In the genomic region with DNA sequence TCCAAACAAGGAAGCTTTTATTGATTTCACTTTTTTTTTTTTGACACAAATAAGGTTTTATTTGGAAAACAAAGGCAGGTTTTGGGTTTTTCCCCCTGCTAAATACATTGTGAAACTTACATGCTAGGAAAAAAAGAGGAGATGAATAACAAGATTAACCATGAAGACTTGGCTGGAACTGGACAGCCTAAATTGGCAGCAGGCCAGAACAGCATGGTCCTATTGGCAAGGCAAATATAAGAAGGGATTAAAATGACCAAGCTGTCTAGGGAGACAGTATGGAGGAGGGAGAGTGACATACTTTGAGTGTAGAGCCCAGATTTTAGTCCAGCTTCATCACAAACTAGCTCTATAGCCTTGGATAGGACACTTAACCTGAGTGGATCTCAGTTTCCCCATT, we compare ENCODE assay signal across 29 cellular contexts.
DNase-seq lines count a peak whose midpoint lies in the region; ATAC-seq, FAIRE-seq and TF ChIP-seq lines count a peak whose summit lies in the region.
"Had no signal": no experiment of that assay in that cellular context is flagged by ENCODE, and none has a peak within 500 bp of the region (broad histone marks: within the 10 kb centered on the region; RNA-seq: fewer than 3 reads in every experiment).

No MANE protein-coding gene starts in this region.

- TF ChIP-seq RAD21 in Ishikawa (IDR thresholded peaks at IDR 0.05; ENCODE audit: low read depth) (no peak), HepG2 (CRISPR knock-in tag; IDR thresholded peaks at IDR 0.05) (no peak)

- H2BK120ac ChIP-seq in trophoblast cell (ENCODE audit: insufficient read depth, low read length, poor library complexity): no peak overlapping the region

- H4K20me1 ChIP-seq in astrocyte (ENCODE audit: insufficient read depth, low read length) (no peaks in the 10 kb centered on the region), HepG2 (ENCODE audit: insufficient read depth, low read length) (no peaks in the 10 kb centered on the region)

- H3K4me2 ChIP-seq in astrocyte (ENCODE audit: low read length) (no peak overlapping the region), trophoblast cell (ENCODE audit: low read length) (no peak overlapping the region), HepG2 (ENCODE audit: low read depth, low read length) (no peak overlapping the region)

- H3K4me1 ChIP-seq in astrocyte (ENCODE audit: insufficient read depth, low read length) (no peaks in the 10 kb centered on the region), trophoblast cell (ENCODE audit: control insufficient read depth in 1 of 2, insufficient read depth in 2 of 2, low read length in 2 of 2) (no peaks in the 10 kb centered on the region), HepG2 (ENCODE audit: insufficient read depth, low read length) (no peaks in the 10 kb centered on the region)
- H3K4me1 ChIP-seq: heart left ventricle, tibial artery had no signal

- no peak for TF ChIP-seq CTCF in astrocyte (IDR thresholded peaks at IDR 0.05; ENCODE audit: insufficient read depth, low read depth, low read length)
- no peak for TF ChIP-seq CTCF in fibroblast of pulmonary artery (IDR thresholded peaks at IDR 0.05; ENCODE audit: low read length, missing control alignments)
- no peak for TF ChIP-seq CTCF in HepG2 (CRISPR knock-in tag; IDR thresholded peaks at IDR 0.05)

- DNase-seq in EH (ENCODE audit: low read depth): peak; percentile 13
- DNase-seq in astrocyte (ENCODE audit: low read depth): peak; percentile 8
- peak; percentile 72 for DNase-seq in fibroblast of pulmonary artery (ENCODE audit: low read depth)
- no peak for DNase-seq in DMS114 treated with DMSO at 0.1 percent for 48 hours (lab: John Stamatoyannopoulos, UW; ENCODE audit: unreplicated experiment)
- no peak for DNase-seq in A172 (ENCODE audit: low spot score)
- no peak for DNase-seq in trophoblast cell
- DNase-seq in HepG2 (ENCODE audit: low spot score): no peak
- DNase-seq: activated CD4-positive, CD25-positive, alpha-beta regulatory T cell treated with anti-CD3 and anti-CD28 coated beads, Interleukin-2, amount 50 U/mL, for 72 hours; activated CD8-positive, alpha-beta T cell treated with anti-CD3 and anti-CD28 coated beads, Interleukin-2, amount 10 ng/mL, durations not matched to agents 7 days and 5 days; activated T-cell treated with anti-CD3 and anti-CD28 coated beads, Interleukin-2, amount 50 U/mL, for 1 hour; CD4-positive, alpha-beta T cell; DND-41; heart left ventricle; left cardiac atrium; mesenchymal stem cell; naive B cell; NCI-H1417 treated with DMSO at 0.1 percent for 48 hours; NCI-H2171; NCI-H524 treated with DMSO at 0.1 percent for 48 hours; retina; stimulated activated CD4-positive, alpha-beta T cell treated with anti-CD3 and anti-CD28 coated beads, Interleukin-12 subunit alpha, Interleukin-12 subunit beta, amount 100 ng/mL, for 4 hours; stimulated activated CD4-positive, alpha-beta T cell treated with anti-CD3 and anti-CD28 coated beads, Interleukin-4, amount 100 ng/mL, for 4 hours; tibial artery had no signal

- FAIRE-seq in astrocyte (lab: Jason Lieb, UNC) (no peak), HepG2 (lab: Jason Lieb, UNC) (no peak)
- FAIRE-seq: GM19239 had no signal

- no peak overlapping the region for H3K18ac ChIP-seq in trophoblast cell (ENCODE audit: low read length)

- H3K36me3 Mint-ChIP-seq in astrocyte (ENCODE audit: low read depth, unreplicated experiment): no peaks in the 10 kb centered on the region
- H3K36me3 Mint-ChIP-seq: naive B cell had no signal

- BruUV-seq in HepG2 (replicated peaks; lab: Mats Ljungman, UMichigan): no TSS peak

- no peaks in the 10 kb centered on the region for H3K79me1 ChIP-seq in trophoblast cell (ENCODE audit: low read length)

- H2BK5ac ChIP-seq in trophoblast cell (ENCODE audit: low read depth, low read length, poor library complexity): no peak overlapping the region

- H3K36me3 ChIP-seq in astrocyte (ENCODE audit: insufficient read depth, low read length) (no peaks in the 10 kb centered on the region), trophoblast cell (ENCODE audit: control insufficient read depth in 1 of 2, insufficient read depth in 2 of 2, low read length in 2 of 2) (no peaks in the 10 kb centered on the region), HepG2 (replicated peaks in 1 of 2; ENCODE audit: control insufficient read depth in 1 of 2, insufficient read depth in 2 of 2, low read length in 2 of 2) (no peaks in the 10 kb centered on the region)
- H3K36me3 ChIP-seq: heart left ventricle, tibial artery had no signal

- no peak overlapping the region for H4K8ac ChIP-seq in trophoblast cell (ENCODE audit: low read depth, low read length)

- H3K4me3 Mint-ChIP-seq in astrocyte (ENCODE audit: unreplicated experiment): no peak overlapping the region
- H3K4me3 Mint-ChIP-seq: activated CD8-positive, alpha-beta T cell treated with anti-CD3 and anti-CD28 coated beads, Interleukin-2, amount 10 ng/mL, durations not matched to agents 7 days and 5 days; CD4-positive, alpha-beta T cell; central memory CD8-positive, alpha-beta T cell; naive B cell; stimulated activated naive CD8-positive, alpha-beta T cell treated with anti-CD3 and anti-CD28 coated beads, Interleukin-15, Interleukin-2, amounts not matched to agents 100 ng/mL and 50 ng/mL, for 24 hours had no signal

- no peak overlapping the region for H3K4me3 ChIP-seq in astrocyte (ENCODE audit: insufficient read depth, low read depth, low read length)
- no peak overlapping the region for H3K4me3 ChIP-seq in fibroblast of pulmonary artery (replicated peaks; ENCODE audit: low read depth, low read length)
- no peak overlapping the region for H3K4me3 ChIP-seq in trophoblast cell (ENCODE audit: low read depth, low read length)
- H3K4me3 ChIP-seq in HepG2 (replicated peaks in 1 of 3; ENCODE audit: insufficient read depth in 1 of 3, low read depth in 2 of 3, low read length in 3 of 3): no peak overlapping the region
- H3K4me3 ChIP-seq: heart left ventricle, tibial artery had no signal

- no peak for ATAC-seq in HepG2
- ATAC-seq: activated CD8-positive, alpha-beta T cell treated with anti-CD3 and anti-CD28 coated beads, Interleukin-2, amount 10 ng/mL, durations not matched to agents 7 days and 5 days; esophagus mucosa; heart left ventricle; left cardiac atrium; Right ventricle myocardium inferior had no signal

- H3K27me3 ChIP-seq in astrocyte (ENCODE audit: insufficient read depth, low read length) (no peaks in the 10 kb centered on the region), trophoblast cell (ENCODE audit: insufficient read depth, low read length) (no peaks in the 10 kb centered on the region), HepG2 (ENCODE audit: control insufficient read depth in 1 of 2, insufficient read depth in 2 of 2, low read length in 2 of 2) (no peaks in the 10 kb centered on the region; a peak in 2 of 5 replicates)
- H3K27me3 ChIP-seq: heart left ventricle, tibial artery had no signal

- no peaks in the 10 kb centered on the region for H3K9me3 ChIP-seq in astrocyte (ENCODE audit: insufficient read depth, low read depth, low read length)
- H3K9me3 ChIP-seq in trophoblast cell (ENCODE audit: insufficient read depth, low read depth, low read length): no peaks in the 10 kb centered on the region
- no peaks in the 10 kb centered on the region for H3K9me3 ChIP-seq in HepG2 (ENCODE audit: low read length)
- H3K9me3 ChIP-seq: heart left ventricle, tibial artery had no signal

- no peak overlapping the region for H2BK12ac ChIP-seq in trophoblast cell (ENCODE audit: low read length)

- no peak overlapping the region for H2AK5ac ChIP-seq in trophoblast cell (ENCODE audit: low read length)

- intact Hi-C loops in HepG2 (cut with micrococcal nuclease; ENCODE audit: unreplicated experiment): no loop called here

- H2AFZ ChIP-seq in astrocyte (ENCODE audit: low read depth, low read length) (no peak overlapping the region), trophoblast cell (ENCODE audit: insufficient read depth, low read length, poor library complexity) (no peak overlapping the region), HepG2 (ENCODE audit: low read length) (no peak overlapping the region)

- TF ChIP-seq EP300 in Ishikawa (IDR thresholded peaks at IDR 0.05; ENCODE audit: borderline replicate concordance) (no peak), HepG2 (IDR thresholded peaks at IDR 0.05; ENCODE audit: low read depth in 2 of 2, low read length in 2 of 2) (no peak), HepG2 (CRISPR knock-in tag; IDR thresholded peaks at IDR 0.05; ENCODE audit: borderline replicate concordance) (no peak)

- no peak overlapping the region for H4K12ac ChIP-seq in trophoblast cell (ENCODE audit: low read depth, low read length)

- H3K23ac ChIP-seq in trophoblast cell (ENCODE audit: low read length): no peak overlapping the region

- H3K27ac Mint-ChIP-seq in astrocyte (ENCODE audit: unreplicated experiment): no peak overlapping the region
- H3K27ac Mint-ChIP-seq: activated CD8-positive, alpha-beta T cell treated with anti-CD3 and anti-CD28 coated beads, Interleukin-2, amount 10 ng/mL, durations not matched to agents 7 days and 5 days; CD4-positive, alpha-beta T cell; naive B cell; stimulated activated naive CD8-positive, alpha-beta T cell treated with anti-CD3 and anti-CD28 coated beads, Interleukin-15, Interleukin-2, amounts not matched to agents 100 ng/mL and 50 ng/mL, for 24 hours had no signal

- no peak overlapping the region for H3K14ac ChIP-seq in trophoblast cell (ENCODE audit: low read length)

- peaks cover 3% of the 10 kb centered on the region for H3K27me3 Mint-ChIP-seq in astrocyte (ENCODE audit: low read depth, unreplicated experiment)
- H3K27me3 Mint-ChIP-seq: CD4-positive, alpha-beta T cell; stimulated activated naive CD8-positive, alpha-beta T cell treated with anti-CD3 and anti-CD28 coated beads, Interleukin-15, Interleukin-2, amounts not matched to agents 100 ng/mL and 50 ng/mL, for 24 hours had no signal

- no peaks in the 10 kb centered on the region for H3K4me1 Mint-ChIP-seq in astrocyte (ENCODE audit: low read depth, unreplicated experiment)
- H3K4me1 Mint-ChIP-seq: central memory CD8-positive, alpha-beta T cell had no signal

- in situ Hi-C loops in HepG2 (cut with HindIII; ENCODE audit: extremely low pct_ligation_motif_present, low pct_unique_long_range_greater_than_20kb): no loop called here

- no peak overlapping the region for H4K91ac ChIP-seq in trophoblast cell (ENCODE audit: low read depth, low read length)

- CTCF ChIA-PET in HepG2 (lab: Yijun Ruan, JAX; ENCODE audit: low intra/inter-chr PET ratio, low total read pairs): no interaction called here

- H3K9me3 Mint-ChIP-seq in astrocyte (ENCODE audit: unreplicated experiment): no peaks in the 10 kb centered on the region
- H3K9me3 Mint-ChIP-seq: CD4-positive, alpha-beta T cell; central memory CD8-positive, alpha-beta T cell; naive B cell; stimulated activated naive CD8-positive, alpha-beta T cell treated with anti-CD3 and anti-CD28 coated beads, Interleukin-15, Interleukin-2, amounts not matched to agents 100 ng/mL and 50 ng/mL, for 24 hours had no signal

- no peak overlapping the region for H3K4ac ChIP-seq in trophoblast cell (ENCODE audit: low read depth, low read length)

- H3K79me2 ChIP-seq in astrocyte (ENCODE audit: insufficient read depth, low read length): no peaks in the 10 kb centered on the region
- no peaks in the 10 kb centered on the region for H3K79me2 ChIP-seq in trophoblast cell (ENCODE audit: control insufficient read depth, insufficient read depth, low read length, poor library complexity)
- no peaks in the 10 kb centered on the region for H3K79me2 ChIP-seq in HepG2 (ENCODE audit: insufficient read depth, low read length)

- TF ChIP-seq POLR2A in HepG2 (IDR thresholded peaks at IDR 0.05; ENCODE audit: insufficient read depth in 1 of 2, low read depth in 2 of 2, low read length in 2 of 2): no peak

- H3K9ac ChIP-seq in astrocyte (ENCODE audit: low read length): no peak overlapping the region
- H3K9ac ChIP-seq in trophoblast cell (ENCODE audit: low read length): no peak overlapping the region
- H3K9ac ChIP-seq in HepG2 (ENCODE audit: insufficient read depth, low read depth, low read length): no peak overlapping the region

- POLR2A ChIA-PET in HepG2 (lab: Yijun Ruan, JAX): no interaction called here

- H3K27ac ChIP-seq in astrocyte (ENCODE audit: low read depth, low read length): no peak overlapping the region
- no peak overlapping the region for H3K27ac ChIP-seq in trophoblast cell (ENCODE audit: low read depth, low read length)
- H3K27ac ChIP-seq in HepG2 (ENCODE audit: extremely low read length, insufficient read depth, low read length): no peak overlapping the region
- H3K27ac ChIP-seq: heart left ventricle, tibial artery had no signal

Comparison
In these comparisons a context has a peak if more than half of its experiments do, and no peak if none do; other contexts are left out.
1. DNase-seq: peak in EH (single experiment), astrocyte (single experiment) and fibroblast of pulmonary artery (single experiment); none in DMS114 treated with DMSO at 0.1 percent for 48 hours (single experiment), A172 (single experiment), trophoblast cell (0 of 2) and HepG2 (single experiment).